Comparison of ENCODE assay signal across 8 cellular contexts in genomic region chr15:44728576-44729393, GRCh38. TPM values are rescaled to one million over a fixed set of nuclear protein-coding genes. Genes with fewer than 3 reads are reported as not detected.
A peak's percentile ranks its signal among the peaks of the same experiment; 100 is the strongest.
DNase-seq lines count a peak whose midpoint lies in the region; ATAC-seq and TF ChIP-seq lines count a peak whose summit lies in the region.

No MANE protein-coding gene starts in this region.

- peaks cover 69% of the 10 kb centered on the region for H3K4me1 ChIP-seq in mononuclear cell (ENCODE audit: insufficient read depth, low read length)

- TF ChIP-seq RAD21 in Ishikawa (IDR thresholded peaks at IDR 0.05; ENCODE audit: low read depth) = no peak

- TF ChIP-seq EP300 in Ishikawa (IDR thresholded peaks at IDR 0.05; ENCODE audit: borderline replicate concordance) = no peak; the same call in 1 of the 2 replicates

- DNase-seq in DMS153 (lab: John Stamatoyannopoulos, UW) (peak; percentile 92), OCI-M2 (lab: John Stamatoyannopoulos, UW; ENCODE audit: unreplicated experiment) (peak; percentile 83), epithelial cell of prostate (ENCODE audit: low read depth, low spot score) (peak; percentile 91)
- peak; percentile 94 for DNase-seq in activated T-cell treated with anti-CD3 and anti-CD28 coated beads, Interleukin-2, amount 50 U/mL, for 1 hour
- DNase-seq in stimulated activated CD8-positive, alpha-beta memory T cell treated with anti-CD3 and anti-CD28 coated beads, Interleukin-2, amount 100 ng/mL, for 48 hours (ENCODE audit: low read depth in 2 of 2) = peak; percentile 82 to 90

- no peaks in the 10 kb centered on the region for H3K27me3 ChIP-seq in mononuclear cell (ENCODE audit: insufficient read depth, low read length)

- H3K4me3 ChIP-seq in mononuclear cell (ENCODE audit: low read length) = peak overlapping the region; percentile 82

- peak overlapping the region; percentile 89 for H3K27ac ChIP-seq in epithelial cell of prostate

- no peaks in the 10 kb centered on the region for H3K9me3 ChIP-seq in mononuclear cell (ENCODE audit: low read depth, low read length)

- peak; percentile 67 for ATAC-seq in GM21619 (IDR thresholded peaks at IDR 0.05; ENCODE audit: unreplicated experiment)

TF ChIP-seq in Ishikawa, 13 proteins besides CTCF, POLR2A, EP300 and RAD21:
- TF ChIP-seq TEAD4 (IDR thresholded peaks at IDR 0.05) (no peak), YY1 (IDR thresholded peaks at IDR 0.05; ENCODE audit: low read depth) (no peak), TAF1 (IDR thresholded peaks at IDR 0.05; ENCODE audit: low read depth) (peak; percentile 67), EGR1 (IDR thresholded peaks at IDR 0.05) (0 out of 2 replicates have a peak, but pooled peaks have one; percentile 31), FOXM1 (IDR thresholded peaks at IDR 0.05; ENCODE audit: borderline replicate concordance, low read depth) (peak; percentile 75; the same call in 1 of the 2 replicates), USF1 (IDR thresholded peaks at IDR 0.05) (no peak; the same call in 1 of the 2 replicates), CEBPB (IDR thresholded peaks at IDR 0.05) (no peak), NFIC (IDR thresholded peaks at IDR 0.05) (peak; percentile 29; the same call in 1 of the 2 replicates), CREB1 (IDR thresholded peaks at IDR 0.05; ENCODE audit: low read depth) (peak; percentile 83), TCF12 (IDR thresholded peaks at IDR 0.05; ENCODE audit: low read depth) (peak; percentile 18; the same call in 1 of the 2 replicates), MAX (IDR thresholded peaks at IDR 0.05) (no peak; the same call in none of the 2 replicates), ZBTB7A (IDR thresholded peaks at IDR 0.05; ENCODE audit: low read depth) (no peak)
- TF ChIP-seq, protein P1, sequence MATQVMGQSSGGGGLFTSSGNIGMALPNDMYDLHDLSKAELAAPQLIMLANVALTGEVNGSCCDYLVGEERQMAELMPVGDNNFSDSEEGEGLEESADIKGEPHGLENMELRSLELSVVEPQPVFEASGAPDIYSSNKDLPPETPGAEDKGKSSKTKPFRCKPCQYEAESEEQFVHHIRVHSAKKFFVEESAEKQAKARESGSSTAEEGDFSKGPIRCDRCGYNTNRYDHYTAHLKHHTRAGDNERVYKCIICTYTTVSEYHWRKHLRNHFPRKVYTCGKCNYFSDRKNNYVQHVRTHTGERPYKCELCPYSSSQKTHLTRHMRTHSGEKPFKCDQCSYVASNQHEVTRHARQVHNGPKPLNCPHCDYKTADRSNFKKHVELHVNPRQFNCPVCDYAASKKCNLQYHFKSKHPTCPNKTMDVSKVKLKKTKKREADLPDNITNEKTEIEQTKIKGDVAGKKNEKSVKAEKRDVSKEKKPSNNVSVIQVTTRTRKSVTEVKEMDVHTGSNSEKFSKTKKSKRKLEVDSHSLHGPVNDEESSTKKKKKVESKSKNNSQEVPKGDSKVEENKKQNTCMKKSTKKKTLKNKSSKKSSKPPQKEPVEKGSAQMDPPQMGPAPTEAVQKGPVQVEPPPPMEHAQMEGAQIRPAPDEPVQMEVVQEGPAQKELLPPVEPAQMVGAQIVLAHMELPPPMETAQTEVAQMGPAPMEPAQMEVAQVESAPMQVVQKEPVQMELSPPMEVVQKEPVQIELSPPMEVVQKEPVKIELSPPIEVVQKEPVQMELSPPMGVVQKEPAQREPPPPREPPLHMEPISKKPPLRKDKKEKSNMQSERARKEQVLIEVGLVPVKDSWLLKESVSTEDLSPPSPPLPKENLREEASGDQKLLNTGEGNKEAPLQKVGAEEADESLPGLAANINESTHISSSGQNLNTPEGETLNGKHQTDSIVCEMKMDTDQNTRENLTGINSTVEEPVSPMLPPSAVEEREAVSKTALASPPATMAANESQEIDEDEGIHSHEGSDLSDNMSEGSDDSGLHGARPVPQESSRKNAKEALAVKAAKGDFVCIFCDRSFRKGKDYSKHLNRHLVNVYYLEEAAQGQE (IDR thresholded peaks at IDR 0.05; ENCODE audit: low read depth) = no peak

RNA-seq across cellular contexts. Expression of gene TRIM69, which starts 7.5 kb away (rescaled TPM):
- total RNA-seq in mononuclear cell = 7.5 TPM

RNA-seq across cellular contexts. Expression of gene B2M, which starts 17.5 kb away (rescaled TPM):
- 20,832 TPM for total RNA-seq in mononuclear cell

RNA-seq across cellular contexts. Expression of gene PATL2, which starts 17.7 kb away (rescaled TPM):
- total RNA-seq in mononuclear cell = 19.2 TPM

Comparison
In these comparisons a context has a peak if more than half of its experiments do, and no peak if none do; other contexts are left out.
1. Peak in every context shown above with its lines: DNase-seq, ATAC-seq, H3K4me3 ChIP-seq and H3K27ac ChIP-seq.